In genomic region chr2:27075219-27075871, GRCh38 we compare ENCODE assay signal across 7 cellular contexts. TPM values are rescaled to one million over a fixed set of nuclear protein-coding genes. Genes with fewer than 3 reads are reported as not detected.
A peak's percentile ranks its signal among the peaks of the same experiment; 100 is the strongest.
DNase-seq lines count a peak whose midpoint lies in the region; ATAC-seq, FAIRE-seq and TF ChIP-seq lines count a peak whose summit lies in the region.

No MANE protein-coding gene starts in this region.

- H3K9me3 ChIP-seq in skeletal muscle tissue (ENCODE audit: control insufficient read depth in 3 of 3, low read length in 3 of 3) (no peaks in the 10 kb centered on the region), MG63 (no peaks in the 10 kb centered on the region)

- H3K9me3 Mint-ChIP-seq in central memory CD8-positive, alpha-beta T cell, result no peaks in the 10 kb centered on the region

- DNase-seq in KG1 (lab: John Stamatoyannopoulos, UW), result peak; percentile 46
- peak; percentile 45 for DNase-seq in SHP77 treated with DMSO at 0.1 percent for 48 hours (lab: John Stamatoyannopoulos, UW)
- peak in 1 of 2 donors; percentile 37 for DNase-seq in central memory CD8-positive, alpha-beta T cell (ENCODE audit: low spot score in 2 of 2)
- no peak for DNase-seq in H54 (ENCODE audit: insufficient read length, low spot score)
- no peak for DNase-seq in cerebellum (ENCODE audit: low spot score)
- no peak for DNase-seq in MG63

- FAIRE-seq in H54 (lab: Jason Lieb, UNC), result no peak

- H3K4me1 ChIP-seq in skeletal muscle tissue (ENCODE audit: control insufficient read depth in 3 of 3, insufficient read depth in 3 of 3, low read length in 3 of 3), result peaks cover 28 to 52% (median 28%) of the 10 kb centered on the region in 3 donors

- H3K36me3 ChIP-seq in skeletal muscle tissue (ENCODE audit: control insufficient read depth in 3 of 3, insufficient read depth in 3 of 3, low read length in 3 of 3) (peaks cover 0 to 4% (median 0%) of the 10 kb centered on the region in 3 donors), MG63 (peaks cover 4% of the 10 kb centered on the region)

- H3K27ac Mint-ChIP-seq in central memory CD8-positive, alpha-beta T cell (ENCODE audit: low read depth), result no peak overlapping the region

- TF ChIP-seq POLR2A in H54 (IDR thresholded peaks at IDR 0.05; ENCODE audit: low read depth, low read length), result no peak

- no peak for ATAC-seq in central memory CD8-positive, alpha-beta T cell (replicated peaks; ENCODE audit: extremely low read depth, poor library complexity, severe bottlenecking)

- peaks cover 11% of the 10 kb centered on the region for H3K36me3 Mint-ChIP-seq in central memory CD8-positive, alpha-beta T cell (ENCODE audit: insufficient read depth)

- H3K9ac ChIP-seq in skeletal muscle tissue (ENCODE audit: low read depth in 1 of 3, low read length in 3 of 3), result no peak overlapping the region

- H3K27ac ChIP-seq in skeletal muscle tissue (ENCODE audit: low read depth, low read length), result peak overlapping the region; percentile 40

- no peaks in the 10 kb centered on the region for H3K27me3 Mint-ChIP-seq in central memory CD8-positive, alpha-beta T cell

- H3K27me3 ChIP-seq in skeletal muscle tissue (ENCODE audit: control insufficient read depth in 3 of 3, insufficient read depth in 3 of 3, low read length in 3 of 3), result peaks cover 0 to 5% (median 0%) of the 10 kb centered on the region in 3 donors
- no peaks in the 10 kb centered on the region for H3K27me3 ChIP-seq in MG63

- H3K4me3 Mint-ChIP-seq in central memory CD8-positive, alpha-beta T cell, result peak overlapping the region; percentile 27

- H3K4me1 Mint-ChIP-seq in central memory CD8-positive, alpha-beta T cell, result peaks cover 37% of the 10 kb centered on the region

- H3K4me3 ChIP-seq in skeletal muscle tissue (ENCODE audit: low read length in 3 of 3) (no peak overlapping the region), MG63 (no peak overlapping the region)

RNA-seq across cellular contexts. Expression of gene EMILIN1, which starts 3.1 kb away (rescaled TPM):
- total RNA-seq in skeletal muscle tissue (61.6 TPM), cerebellum (2.4 TPM)
- 91.6 and 144 TPM in 2 replicates for total RNA-seq in MG63 (2014; rRNA removed; shearing (Covaris generic); ENCODE audit: low replicate concordance)

RNA-seq across cellular contexts. Expression of gene OST4, which starts 3.9 kb away (rescaled TPM):
- total RNA-seq in skeletal muscle tissue, result 352 TPM
- 118 TPM for total RNA-seq in cerebellum
- 260 and 483 TPM in 2 replicates for total RNA-seq in MG63 (2014; rRNA removed; shearing (Covaris generic); ENCODE audit: low replicate concordance)

RNA-seq across cellular contexts. Expression of gene KHK, which starts 11.2 kb away (rescaled TPM):
- total RNA-seq in skeletal muscle tissue, result 2.1 TPM
- 3.6 TPM for total RNA-seq in cerebellum
- total RNA-seq in MG63 (2014; rRNA removed; shearing (Covaris generic); ENCODE audit: low replicate concordance), result 1.8 and 5.0 TPM in 2 replicates

RNA-seq across cellular contexts. Expression of gene AGBL5, which starts 23.9 kb away (rescaled TPM):
- total RNA-seq in skeletal muscle tissue, result 6.8 TPM
- 20.1 TPM for total RNA-seq in cerebellum
- 19.0 and 26.0 TPM in 2 replicates for total RNA-seq in MG63 (2014; rRNA removed; shearing (Covaris generic); ENCODE audit: low replicate concordance)

RNA-seq across cellular contexts. Expression of gene TMEM214, which starts 42.6 kb away (rescaled TPM):
- total RNA-seq in skeletal muscle tissue (23.5 TPM), cerebellum (18.8 TPM)
- total RNA-seq in MG63 (2014; rRNA removed; shearing (Covaris generic); ENCODE audit: low replicate concordance), result 35.7 and 47.2 TPM in 2 replicates

Comparison
In these comparisons a context has a peak if more than half of its experiments do, and no peak if none do; other contexts are left out.
1. DNase-seq: peak in KG1 (single experiment) and SHP77 treated with DMSO at 0.1 percent for 48 hours (single experiment); none in H54 (single experiment), cerebellum (single experiment) and MG63 (single experiment).
2. RNA of gene EMILIN1, which starts 3.1 kb away (total RNA-seq): 91.6 to 144 TPM in MG63 and 61.6 TPM in skeletal muscle tissue (single experiment); 2.4 TPM in cerebellum (single experiment); every median in the first group is over 10 times any median in the second.